8 cellular contexts compared by ENCODE assay signal in the genomic region with DNA sequence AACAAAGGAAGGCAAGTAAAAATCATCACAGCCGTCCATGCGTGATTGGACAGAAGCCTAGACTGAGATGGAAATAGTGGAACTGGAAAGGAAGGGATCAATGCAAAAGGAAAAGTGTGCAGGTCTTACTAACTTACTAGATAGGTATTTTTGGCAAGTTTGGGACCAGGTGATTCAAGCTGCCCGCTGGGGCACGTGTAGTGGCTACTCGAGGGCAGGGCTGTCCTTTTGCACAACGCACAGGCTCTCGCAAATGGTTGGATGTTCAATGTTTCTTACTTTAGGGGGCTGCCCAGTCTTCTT. TPM values are rescaled to one million over a fixed set of nuclear protein-coding genes. Genes with fewer than 3 reads are reported as not detected.
DNase-seq lines count a peak whose midpoint lies in the region; ATAC-seq and TF ChIP-seq lines count a peak whose summit lies in the region.

No MANE protein-coding gene starts in this region.

- no peak for ATAC-seq in HG03460 (IDR thresholded peaks at IDR 0.05; ENCODE audit: unreplicated experiment)
- ATAC-seq in HG03469 (IDR thresholded peaks at IDR 0.05; ENCODE audit: unreplicated experiment), result no peak

- H3K27ac Mint-ChIP-seq in nephron, result peak overlapping the region; percentile 81 to 92 (median 83)

- H3K36me3 ChIP-seq in BLaER1 treated with 17β-estradiol and CSF1 and Interleukin-3, amounts not matched to agents 10 nM and 100 nM, result peaks cover 9 to 16% (median 12%) of the 10 kb centered on the region in 11 experiments; a peak in 20 of 22 replicates
- H3K36me3 ChIP-seq in KOPT-K1 (ENCODE audit: insufficient read depth, low read length), result peaks cover 15% of the 10 kb centered on the region

- peaks cover 7% of the 10 kb centered on the region for H3K27me3 Mint-ChIP-seq in nephron (ENCODE audit: low read depth)

- peak overlapping the region; percentile 72 to 98 (median 85) for H3K4me2 ChIP-seq in BLaER1 treated with 17β-estradiol and CSF1 and Interleukin-3, amounts not matched to agents 10 nM and 100 nM

- peak overlapping the region; percentile 71 to 87 (median 82) for H3K4me3 Mint-ChIP-seq in nephron

- peak overlapping the region; percentile 75 to 90 (median 82) for H3K4me3 ChIP-seq in BLaER1 treated with 17β-estradiol and CSF1 and Interleukin-3, amounts not matched to agents 10 nM and 100 nM

- no peaks in the 10 kb centered on the region for H4K20me1 ChIP-seq in BLaER1 treated with 17β-estradiol and CSF1 and Interleukin-3, amounts not matched to agents 10 nM and 100 nM

- H3K27me3 ChIP-seq in BLaER1 treated with 17β-estradiol and CSF1 and Interleukin-3, amounts not matched to agents 10 nM and 100 nM, result no peaks in the 10 kb centered on the region

- DNase-seq in G401 (ENCODE audit: low spot score) (no peak), SW 1271 (lab: John Stamatoyannopoulos, UW) (no peak)

- no peak for TF ChIP-seq CTCF in nephron (IDR thresholded peaks at IDR 0.05; ENCODE audit: unreplicated experiment in 3 of 3)

- H3K9me3 ChIP-seq in BLaER1 treated with 17β-estradiol and CSF1 and Interleukin-3, amounts not matched to agents 10 nM and 100 nM (replicated peaks in 1 of 11), result no peaks in the 10 kb centered on the region
- no peaks in the 10 kb centered on the region for H3K9me3 ChIP-seq in KOPT-K1 (ENCODE audit: insufficient read depth, low read length, poor library complexity, severe bottlenecking)

- no peaks in the 10 kb centered on the region for H3K9me3 Mint-ChIP-seq in nephron

- H3K9ac ChIP-seq in BLaER1 treated with 17β-estradiol and CSF1 and Interleukin-3, amounts not matched to agents 10 nM and 100 nM, result peak overlapping the region; percentile 84 to 93 (median 90); a peak in 21 of 22 replicates

- H3K27ac ChIP-seq in BLaER1 treated with 17β-estradiol and CSF1 and Interleukin-3, amounts not matched to agents 10 nM and 100 nM, result peak overlapping the region; percentile 16 to 90 (median 87); a peak in 21 of 22 replicates
- H3K27ac ChIP-seq in KOPT-K1 (ENCODE audit: low read depth, low read length, poor library complexity, severe bottlenecking) (peak overlapping the region; percentile 83), cingulate gyrus (ENCODE audit: low read depth, low read length) (peak overlapping the region; percentile 78)

- peaks cover 7% of the 10 kb centered on the region for H3K36me3 Mint-ChIP-seq in nephron (ENCODE audit: low read depth)

- H3K4me1 ChIP-seq in BLaER1 treated with 17β-estradiol and CSF1 and Interleukin-3, amounts not matched to agents 10 nM and 100 nM, result peaks cover 13 to 18% (median 15%) of the 10 kb centered on the region in 10 experiments; a peak in 19 of 20 replicates

- peaks cover 29% of the 10 kb centered on the region for H3K4me1 Mint-ChIP-seq in nephron

- in situ Hi-C loops in G401 (cut with HindIII; ENCODE audit: low sequenced_read_pairs), result no loop called here

RNA-seq across cellular contexts. Expression of gene ALG6, which starts 0.6 kb away (rescaled TPM):
- 12.5 and 19.1 TPM in 2 replicates for total RNA-seq in G401 (2014; rRNA removed; shearing (Covaris generic))

RNA-seq across cellular contexts. Expression of gene FOXD3, which starts 44.5 kb away (rescaled TPM):
- 0.06 TPM in 1 of 2 replicates, not detected in the other for total RNA-seq in G401 (2014; rRNA removed; shearing (Covaris generic))
